Comparison of ENCODE assay signal across 16 cellular contexts in genomic region chr6:33053230-33053629, GRCh38. TPM values are rescaled to one million over a fixed set of nuclear protein-coding genes. Genes with fewer than 3 reads are reported as not detected.
A peak's percentile ranks its signal among the peaks of the same experiment; 100 is the strongest.
DNase-seq lines count a peak whose midpoint lies in the region; ATAC-seq and TF ChIP-seq lines count a peak whose summit lies in the region.
"Had no signal": no experiment of that assay in that cellular context is flagged by ENCODE, and none has a peak within 500 bp of the region (broad histone marks: within the 10 kb centered on the region; RNA-seq: fewer than 3 reads in every experiment).

No MANE protein-coding gene starts in this region.

- TF ChIP-seq CTCF in body of pancreas (IDR thresholded peaks at IDR 0.05) = no peak

- no peaks in the 10 kb centered on the region for H3K36me3 Mint-ChIP-seq in stimulated activated memory B cell treated with anti-CD40 and anti-IgM and Interleukin-4, amounts not matched to agents 10 μg/mL and 1 μg/mL and 100 μg/mL, for 72 hours

- peak; percentile 62 for DNase-seq in NCI-H226
- no peak for DNase-seq in body of pancreas
- DNase-seq in left lobe of liver (ENCODE audit: low spot score) = no peak
- no peak for DNase-seq in RKO (ENCODE audit: low spot score)
- DNase-seq: AML-193, DMS79 treated with DMSO at 0.1 percent for 48 hours, GDM1, MM.1S, NCI-H187 treated with DMSO at 0.1 percent for 48 hours, NCI-H446 treated with DMSO at 0.1 percent for 48 hours, NCI-H748 treated with DMSO at 0.1 percent for 48 hours, PC-3, SHP77 had no signal

- H3K36me3 ChIP-seq in body of pancreas (replicated peaks in 1 of 2; ENCODE audit: insufficient read depth in 1 of 2, low read depth in 2 of 2) = no peaks in the 10 kb centered on the region

- peak overlapping the region in 3 of 4 donors; percentile 8 to 44 (median 19) for H3K27ac ChIP-seq in body of pancreas

- intact Hi-C loops in body of pancreas (cut with DNase I) = no loop called here

- H3K4me3 ChIP-seq in body of pancreas = no peak overlapping the region

- H3K4me3 Mint-ChIP-seq in stimulated activated memory B cell treated with anti-CD40 and anti-IgM and Interleukin-4, amounts not matched to agents 10 μg/mL and 1 μg/mL and 100 μg/mL, for 72 hours = no peak overlapping the region

- H3K4me1 ChIP-seq in body of pancreas = no peaks in the 10 kb centered on the region

- 22% methylated on average over 4 of the region's 4 CpGs for WGBS in body of pancreas, 2 donors

- peaks cover 34% of the 10 kb centered on the region for H3K4me1 Mint-ChIP-seq in stimulated activated memory B cell treated with anti-CD40 and anti-IgM and Interleukin-4, amounts not matched to agents 10 μg/mL and 1 μg/mL and 100 μg/mL, for 72 hours

- H3K9me3 ChIP-seq in body of pancreas = no peaks in the 10 kb centered on the region

- no peaks in the 10 kb centered on the region for H3K27me3 ChIP-seq in body of pancreas

- peaks cover 3% of the 10 kb centered on the region for H3K9me3 Mint-ChIP-seq in stimulated activated memory B cell treated with anti-CD40 and anti-IgM and Interleukin-4, amounts not matched to agents 10 μg/mL and 1 μg/mL and 100 μg/mL, for 72 hours

- peak overlapping the region; percentile 27 for H3K27ac Mint-ChIP-seq in stimulated activated memory B cell treated with anti-CD40 and anti-IgM and Interleukin-4, amounts not matched to agents 10 μg/mL and 1 μg/mL and 100 μg/mL, for 72 hours

- TF ChIP-seq POLR2A in body of pancreas (IDR thresholded peaks at IDR 0.05) = no peak

- H3K27me3 Mint-ChIP-seq in stimulated activated memory B cell treated with anti-CD40 and anti-IgM and Interleukin-4, amounts not matched to agents 10 μg/mL and 1 μg/mL and 100 μg/mL, for 72 hours = no peaks in the 10 kb centered on the region

- ATAC-seq in body of pancreas = peak; percentile 56
- peak; percentile 83 for ATAC-seq in left lobe of liver
- no peak for ATAC-seq in stimulated activated memory B cell treated with anti-CD40 and anti-IgM and Interleukin-4, amounts not matched to agents 10 μg/mL and 1 μg/mL and 100 μg/mL, for 72 hours
- no peak for ATAC-seq in HG02759 (IDR thresholded peaks at IDR 0.05; ENCODE audit: unreplicated experiment)
- no peak for ATAC-seq in GM18870 (IDR thresholded peaks at IDR 0.05; ENCODE audit: unreplicated experiment)
- ATAC-seq: PC-3 had no signal

RNA-seq across cellular contexts. Expression of gene HLA-DPA1, which starts 20.2 kb away (rescaled TPM):
- 10 to 100 TPM; 10.5 to 81.7 TPM for total RNA-seq in body of pancreas
- 10.8 TPM for total RNA-seq in left lobe of liver
- total RNA-seq: PC-3 had no signal

RNA-seq across cellular contexts. Expression of gene HLA-DPB1, which starts 22.6 kb away (rescaled TPM):
- 10 to 100 TPM; 41.2 to 52.4 TPM for total RNA-seq in body of pancreas
- 11.3 TPM for total RNA-seq in left lobe of liver
- total RNA-seq: PC-3 had no signal

RNA-seq across cellular contexts. Expression of gene HLA-DOA, which starts 43.8 kb away (rescaled TPM):
- total RNA-seq in body of pancreas (10 to 100 TPM in 1 of 2 donors, 1 to 10 TPM in 1; 2.0 to 83.3 TPM), left lobe of liver (0.70 TPM)
- total RNA-seq: PC-3 had no signal

Comparison
In these comparisons a context has a peak if more than half of its experiments do, and no peak if none do; other contexts are left out.
1. ATAC-seq: peak in body of pancreas (single experiment) and left lobe of liver (single experiment); none in stimulated activated memory B cell treated with anti-CD40 and anti-IgM and Interleukin-4, amounts not matched to agents 10 μg/mL and 1 μg/mL and 100 μg/mL, for 72 hours (single experiment), HG02759 (single experiment) and GM18870 (single experiment).